2 cellular contexts compared by ENCODE assay signal in the genomic region with DNA sequence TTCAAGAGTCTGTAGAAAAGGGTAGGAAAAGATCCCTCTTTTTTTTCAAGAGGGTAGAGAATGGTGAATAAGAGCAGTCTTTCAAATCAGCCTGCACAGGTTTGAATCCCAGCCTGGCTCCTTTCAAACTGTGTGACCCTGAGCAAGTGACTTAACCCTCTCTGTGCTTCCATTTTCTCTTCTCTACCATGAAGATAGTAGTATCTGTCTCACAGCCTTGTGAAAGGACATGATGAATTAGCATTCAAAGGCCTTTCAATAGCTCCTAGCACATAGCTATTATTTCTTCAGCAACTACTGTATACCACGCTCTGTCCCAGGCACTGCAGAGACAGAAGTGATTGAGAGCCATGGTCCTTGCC.
A peak's percentile ranks its signal among the peaks of the same experiment; 100 is the strongest.
TF ChIP-seq lines count a peak whose summit lies in the region.

No MANE protein-coding gene starts in this region.

TF ChIP-seq in K562, 482 proteins besides CTCF, POLR2A, EP300 and RAD21:
- no peak for TF ChIP-seq ARID2 (IDR thresholded peaks at IDR 0.05)
- TF ChIP-seq KLF6 (CRISPR knock-in tag; IDR thresholded peaks at IDR 0.05; ENCODE audit: borderline replicate concordance) = no peak
- TF ChIP-seq, protein P1, sequence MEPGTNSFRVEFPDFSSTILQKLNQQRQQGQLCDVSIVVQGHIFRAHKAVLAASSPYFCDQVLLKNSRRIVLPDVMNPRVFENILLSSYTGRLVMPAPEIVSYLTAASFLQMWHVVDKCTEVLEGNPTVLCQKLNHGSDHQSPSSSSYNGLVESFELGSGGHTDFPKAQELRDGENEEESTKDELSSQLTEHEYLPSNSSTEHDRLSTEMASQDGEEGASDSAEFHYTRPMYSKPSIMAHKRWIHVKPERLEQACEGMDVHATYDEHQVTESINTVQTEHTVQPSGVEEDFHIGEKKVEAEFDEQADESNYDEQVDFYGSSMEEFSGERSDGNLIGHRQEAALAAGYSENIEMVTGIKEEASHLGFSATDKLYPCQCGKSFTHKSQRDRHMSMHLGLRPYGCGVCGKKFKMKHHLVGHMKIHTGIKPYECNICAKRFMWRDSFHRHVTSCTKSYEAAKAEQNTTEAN (CRISPR knock-in tag; IDR thresholded peaks at IDR 0.05) = no peak
- TF ChIP-seq ZNF707 (CRISPR knock-in tag; conservative IDR thresholded peaks at IDR 0.05) = no peak
- TF ChIP-seq FOXA3 (CRISPR knock-in tag; conservative IDR thresholded peaks at IDR 0.05 in 1 of 2, IDR thresholded peaks at IDR 0.05 in 1 of 2) = no peak
- TF ChIP-seq, protein P2, sequence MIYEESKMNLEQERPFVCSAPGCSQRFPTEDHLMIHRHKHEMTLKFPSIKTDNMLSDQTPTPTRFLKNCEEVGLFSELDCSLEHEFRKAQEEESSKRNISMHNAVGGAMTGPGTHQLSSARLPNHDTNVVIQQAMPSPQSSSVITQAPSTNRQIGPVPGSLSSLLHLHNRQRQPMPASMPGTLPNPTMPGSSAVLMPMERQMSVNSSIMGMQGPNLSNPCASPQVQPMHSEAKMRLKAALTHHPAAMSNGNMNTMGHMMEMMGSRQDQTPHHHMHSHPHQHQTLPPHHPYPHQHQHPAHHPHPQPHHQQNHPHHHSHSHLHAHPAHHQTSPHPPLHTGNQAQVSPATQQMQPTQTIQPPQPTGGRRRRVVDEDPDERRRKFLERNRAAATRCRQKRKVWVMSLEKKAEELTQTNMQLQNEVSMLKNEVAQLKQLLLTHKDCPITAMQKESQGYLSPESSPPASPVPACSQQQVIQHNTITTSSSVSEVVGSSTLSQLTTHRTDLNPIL (CRISPR knock-in tag; IDR thresholded peaks at IDR 0.05) = 0 out of 2 replicates have a peak, but pooled peaks have one; percentile 57
- TF ChIP-seq, protein P3, sequence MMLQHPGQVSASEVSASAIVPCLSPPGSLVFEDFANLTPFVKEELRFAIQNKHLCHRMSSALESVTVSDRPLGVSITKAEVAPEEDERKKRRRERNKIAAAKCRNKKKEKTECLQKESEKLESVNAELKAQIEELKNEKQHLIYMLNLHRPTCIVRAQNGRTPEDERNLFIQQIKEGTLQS (IDR thresholded peaks at IDR 0.05) = no peak
- TF ChIP-seq, protein P3 (CRISPR knock-in tag; conservative IDR thresholded peaks at IDR 0.05) = no peak
- TF ChIP-seq, protein P4, sequence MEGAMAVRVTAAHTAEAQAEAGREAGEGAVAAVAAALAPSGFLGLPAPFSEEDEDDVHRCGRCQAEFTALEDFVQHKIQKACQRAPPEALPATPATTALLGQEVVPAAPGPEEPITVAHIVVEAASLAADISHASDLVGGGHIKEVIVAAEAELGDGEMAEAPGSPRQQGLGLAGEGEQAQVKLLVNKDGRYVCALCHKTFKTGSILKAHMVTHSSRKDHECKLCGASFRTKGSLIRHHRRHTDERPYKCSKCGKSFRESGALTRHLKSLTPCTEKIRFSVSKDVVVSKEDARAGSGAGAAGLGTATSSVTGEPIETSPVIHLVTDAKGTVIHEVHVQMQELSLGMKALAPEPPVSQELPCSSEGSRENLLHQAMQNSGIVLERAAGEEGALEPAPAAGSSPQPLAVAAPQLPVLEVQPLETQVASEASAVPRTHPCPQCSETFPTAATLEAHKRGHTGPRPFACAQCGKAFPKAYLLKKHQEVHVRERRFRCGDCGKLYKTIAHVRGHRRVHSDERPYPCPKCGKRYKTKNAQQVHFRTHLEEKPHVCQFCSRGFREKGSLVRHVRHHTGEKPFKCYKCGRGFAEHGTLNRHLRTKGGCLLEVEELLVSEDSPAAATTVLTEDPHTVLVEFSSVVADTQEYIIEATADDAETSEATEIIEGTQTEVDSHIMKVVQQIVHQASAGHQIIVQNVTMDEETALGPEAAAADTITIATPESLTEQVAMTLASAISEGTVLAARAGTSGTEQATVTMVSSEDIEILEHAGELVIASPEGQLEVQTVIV (CRISPR knock-in tag; IDR thresholded peaks at IDR 0.05; ENCODE audit: borderline replicate concordance) = peak; percentile 65; the same call in 1 of the 2 replicates
- TF ChIP-seq, protein P5, sequence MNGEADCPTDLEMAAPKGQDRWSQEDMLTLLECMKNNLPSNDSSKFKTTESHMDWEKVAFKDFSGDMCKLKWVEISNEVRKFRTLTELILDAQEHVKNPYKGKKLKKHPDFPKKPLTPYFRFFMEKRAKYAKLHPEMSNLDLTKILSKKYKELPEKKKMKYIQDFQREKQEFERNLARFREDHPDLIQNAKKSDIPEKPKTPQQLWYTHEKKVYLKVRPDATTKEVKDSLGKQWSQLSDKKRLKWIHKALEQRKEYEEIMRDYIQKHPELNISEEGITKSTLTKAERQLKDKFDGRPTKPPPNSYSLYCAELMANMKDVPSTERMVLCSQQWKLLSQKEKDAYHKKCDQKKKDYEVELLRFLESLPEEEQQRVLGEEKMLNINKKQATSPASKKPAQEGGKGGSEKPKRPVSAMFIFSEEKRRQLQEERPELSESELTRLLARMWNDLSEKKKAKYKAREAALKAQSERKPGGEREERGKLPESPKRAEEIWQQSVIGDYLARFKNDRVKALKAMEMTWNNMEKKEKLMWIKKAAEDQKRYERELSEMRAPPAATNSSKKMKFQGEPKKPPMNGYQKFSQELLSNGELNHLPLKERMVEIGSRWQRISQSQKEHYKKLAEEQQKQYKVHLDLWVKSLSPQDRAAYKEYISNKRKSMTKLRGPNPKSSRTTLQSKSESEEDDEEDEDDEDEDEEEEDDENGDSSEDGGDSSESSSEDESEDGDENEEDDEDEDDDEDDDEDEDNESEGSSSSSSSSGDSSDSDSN (IDR thresholded peaks at IDR 0.05; ENCODE audit: borderline replicate concordance in 1 of 2, low read depth in 2 of 2, low read length in 2 of 2) = no peak
- TF ChIP-seq CCAR2 (IDR thresholded peaks at IDR 0.05; ENCODE audit: low read depth, low read length) = no peak
- no peak for TF ChIP-seq ZNF311 (CRISPR knock-in tag; IDR thresholded peaks at IDR 0.05)
- TF ChIP-seq, protein P6, sequence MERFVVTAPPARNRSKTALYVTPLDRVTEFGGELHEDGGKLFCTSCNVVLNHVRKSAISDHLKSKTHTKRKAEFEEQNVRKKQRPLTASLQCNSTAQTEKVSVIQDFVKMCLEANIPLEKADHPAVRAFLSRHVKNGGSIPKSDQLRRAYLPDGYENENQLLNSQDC (CRISPR knock-in tag; IDR thresholded peaks at IDR 0.05) = no peak
- TF ChIP-seq IRF1 (CRISPR knock-in tag; IDR thresholded peaks at IDR 0.05; ENCODE audit: borderline replicate concordance) = no peak

TF ChIP-seq in WTC11, 78 proteins besides CTCF, POLR2A, EP300 and RAD21:
- TF ChIP-seq FOXJ3 (CRISPR knock-in tag; IDR thresholded peaks at IDR 0.05; ENCODE audit: borderline replicate concordance) (no peak), CREB1 (CRISPR knock-in tag; IDR thresholded peaks at IDR 0.05) (no peak), ZNF232 (CRISPR knock-in tag; IDR thresholded peaks at IDR 0.05) (no peak), NFE2L1 (CRISPR knock-in tag; IDR thresholded peaks at IDR 0.05) (no peak)
- TF ChIP-seq, protein P7, sequence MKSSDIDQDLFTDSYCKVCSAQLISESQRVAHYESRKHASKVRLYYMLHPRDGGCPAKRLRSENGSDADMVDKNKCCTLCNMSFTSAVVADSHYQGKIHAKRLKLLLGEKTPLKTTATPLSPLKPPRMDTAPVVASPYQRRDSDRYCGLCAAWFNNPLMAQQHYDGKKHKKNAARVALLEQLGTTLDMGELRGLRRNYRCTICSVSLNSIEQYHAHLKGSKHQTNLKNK (CRISPR knock-in tag; IDR thresholded peaks at IDR 0.05) = no peak
